Comparison of ENCODE assay signal across 1 cellular context in the genomic region with DNA sequence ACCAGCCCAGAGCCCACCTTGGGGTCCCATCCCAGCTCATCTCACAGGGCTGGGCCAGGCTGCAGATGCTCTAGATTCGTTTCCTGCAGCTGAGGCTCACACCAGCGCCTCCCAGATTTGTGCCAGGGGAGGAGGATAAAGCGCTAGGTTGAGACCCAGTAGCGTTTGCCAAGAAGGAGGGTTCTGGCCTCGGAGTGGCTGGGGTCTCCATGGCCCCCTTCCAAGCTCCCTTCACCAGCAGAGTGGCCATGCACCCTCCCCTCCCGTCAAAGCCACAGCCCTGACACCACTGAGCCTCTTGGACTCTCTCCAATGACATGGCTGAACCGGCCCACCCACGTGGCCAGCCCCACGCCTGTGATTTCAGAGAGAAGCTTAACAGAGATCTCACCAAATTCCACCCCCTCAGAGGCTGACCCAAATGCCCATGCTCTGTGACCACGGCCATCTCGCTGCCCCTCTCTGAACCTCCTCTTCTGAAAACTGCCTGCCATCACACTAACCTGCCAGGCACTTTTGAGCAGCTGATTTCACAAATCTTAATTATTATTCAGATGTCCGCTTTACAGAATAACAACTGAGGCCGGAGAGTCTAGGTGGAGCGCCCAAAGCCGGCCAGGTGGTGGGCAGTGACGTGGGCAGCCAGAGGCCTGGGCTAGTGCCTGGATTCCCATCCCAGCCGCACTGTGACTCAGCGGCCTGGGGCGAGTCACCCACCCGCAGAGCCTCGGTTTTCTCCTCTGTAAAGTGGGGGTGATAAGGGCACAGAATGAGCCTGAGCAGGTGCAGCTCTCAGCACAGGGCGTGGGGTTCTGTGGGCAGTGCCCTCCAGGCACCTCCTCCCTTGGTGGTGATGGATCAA.
TF ChIP-seq lines count a peak whose summit lies in the region.

No MANE protein-coding gene starts in this region.

TF ChIP-seq in H1, 55 proteins besides CTCF, POLR2A, EP300 and RAD21:
- TF ChIP-seq SIRT6 (IDR thresholded peaks at IDR 0.05; ENCODE audit: low read length) (no peak), KDM1A (IDR thresholded peaks at IDR 0.05; ENCODE audit: borderline replicate concordance, low read length) (peak; percentile 46; the same call in 1 of the 2 replicates)
